Comparison of ENCODE assay signal across 25 cellular contexts in genomic region chr11:36105743-36106581, GRCh38.
DNase-seq lines count a peak whose midpoint lies in the region; ATAC-seq, FAIRE-seq and TF ChIP-seq lines count a peak whose summit lies in the region.
"Had no signal": no experiment of that assay in that cellular context is flagged by ENCODE, and none has a peak within 500 bp of the region (broad histone marks: within the 10 kb centered on the region; RNA-seq: fewer than 3 reads in every experiment).

No MANE protein-coding gene starts in this region.

- no peak for TF ChIP-seq POLR2A in ovary (IDR thresholded peaks at IDR 0.05)

- peak overlapping the region; percentile 23 for H3K27ac Mint-ChIP-seq in astrocyte (ENCODE audit: unreplicated experiment)
- H3K27ac Mint-ChIP-seq: activated CD8-positive, alpha-beta T cell treated with anti-CD3 and anti-CD28 coated beads, Interleukin-2, amount 10 ng/mL, durations not matched to agents 7 days and 5 days; CD14-positive monocyte; natural killer cell; T-helper 17 cell had no signal

- TF ChIP-seq EP300 in ovary (IDR thresholded peaks at IDR 0.05), result no peak

- DNase-seq in Right ventricle myocardium inferior (ENCODE audit: missing footprints), result no peak
- no peak for DNase-seq in left ventricle myocardium inferior
- no peak for DNase-seq in astrocyte (ENCODE audit: low read depth)
- no peak for DNase-seq in right cardiac atrium
- no peak for DNase-seq in ovary
- DNase-seq: ACHN; activated CD8-positive, alpha-beta T cell treated with anti-CD3 and anti-CD28 coated beads, Interleukin-2, amount 10 ng/mL, durations not matched to agents 7 days and 5 days; activated naive CD4-positive, alpha-beta T cell treated with anti-CD3 and anti-CD28 coated beads, Interleukin-2, amount 50 U/mL, for 16 hours; activated T-cell treated with anti-CD3 and anti-CD28 coated beads, Interleukin-2, amount 50 U/mL, for 48 hours; DMS 273 treated with DMSO at 0.1 percent for 48 hours; GF-D8; hippocampal formation; KBM-7; kidney; natural killer cell; NCI-H1048; NCI-H524 treated with DMSO at 0.1 percent for 48 hours; SHP77 treated with DMSO at 0.1 percent for 48 hours; T-helper 17 cell had no signal

- no peaks in the 10 kb centered on the region for H3K9me3 Mint-ChIP-seq in astrocyte (ENCODE audit: unreplicated experiment)
- H3K9me3 Mint-ChIP-seq: natural killer cell had no signal

- H3K27me3 Mint-ChIP-seq in astrocyte (ENCODE audit: low read depth, unreplicated experiment), result no peaks in the 10 kb centered on the region

- H3K4me1 Mint-ChIP-seq in astrocyte (ENCODE audit: low read depth, unreplicated experiment), result peaks cover 43% of the 10 kb centered on the region
- H3K4me1 Mint-ChIP-seq: natural killer cell, T-helper 17 cell had no signal

- ATAC-seq in Right ventricle myocardium inferior, result peak; percentile 54
- peak; percentile 31 to 49 for ATAC-seq in right cardiac atrium
- no peak for ATAC-seq in HG02642 (IDR thresholded peaks at IDR 0.05; ENCODE audit: poor library complexity, unreplicated experiment)
- ATAC-seq in HG03354 (IDR thresholded peaks at IDR 0.05; ENCODE audit: poor library complexity, severe bottlenecking, unreplicated experiment), result no peak
- ATAC-seq: activated CD4-positive, CD25-positive, alpha-beta regulatory T cell treated with anti-CD3 and anti-CD28 coated beads, Interleukin-2, amount 50 U/mL, for 24 hours; activated CD8-positive, alpha-beta T cell treated with anti-CD3 and anti-CD28 coated beads, Interleukin-2, amount 10 ng/mL, durations not matched to agents 7 days and 5 days; natural killer cell; T-helper 17 cell had no signal

- H3K9me3 ChIP-seq in left ventricle myocardium inferior (replicated peaks) (peaks cover 3% of the 10 kb centered on the region), astrocyte (ENCODE audit: insufficient read depth, low read depth, low read length) (no peaks in the 10 kb centered on the region), right cardiac atrium (ENCODE audit: control insufficient read depth, low read length) (peaks cover 2% of the 10 kb centered on the region), ovary (no peaks in the 10 kb centered on the region)

- H3K4me2 ChIP-seq in astrocyte (ENCODE audit: low read length), result no peak overlapping the region

- H3K4me1 ChIP-seq in left ventricle myocardium inferior, result peaks cover 14% of the 10 kb centered on the region
- H3K4me1 ChIP-seq in astrocyte (ENCODE audit: insufficient read depth, low read length), result peaks cover 24% of the 10 kb centered on the region
- peaks cover 5% of the 10 kb centered on the region for H3K4me1 ChIP-seq in right cardiac atrium (ENCODE audit: control insufficient read depth, insufficient read depth, low read length)
- H3K4me1 ChIP-seq in ovary (ENCODE audit: insufficient read depth), result peaks cover 2% of the 10 kb centered on the region

- intact Hi-C loops in Right ventricle myocardium inferior (cut with DNase I) (no loop called here), left ventricle myocardium inferior (cut with micrococcal nuclease) (no loop called here), right cardiac atrium (cut with DNase I) (no loop called here), ovary (cut with DNase I) (no loop called here)

- H3K27ac ChIP-seq in left ventricle myocardium inferior (replicated peaks), result no peak overlapping the region
- H3K27ac ChIP-seq in astrocyte (ENCODE audit: low read depth, low read length), result no peak overlapping the region
- peak overlapping the region; percentile 24 for H3K27ac ChIP-seq in right cardiac atrium (ENCODE audit: low read length)
- peak overlapping the region; percentile 1 for H3K27ac ChIP-seq in temporal lobe (ENCODE audit: low read depth, low read length)
- no peak overlapping the region for H3K27ac ChIP-seq in ovary

- H3K36me3 ChIP-seq in left ventricle myocardium inferior, result no peaks in the 10 kb centered on the region
- no peaks in the 10 kb centered on the region for H3K36me3 ChIP-seq in astrocyte (ENCODE audit: insufficient read depth, low read length)
- H3K36me3 ChIP-seq in ovary, result no peaks in the 10 kb centered on the region

- no peak for FAIRE-seq in astrocyte (lab: Jason Lieb, UNC)
- FAIRE-seq: colon, kidney had no signal

- no peaks in the 10 kb centered on the region for H3K79me2 ChIP-seq in astrocyte (ENCODE audit: insufficient read depth, low read length)

- no peak overlapping the region for H3K4me3 ChIP-seq in left ventricle myocardium inferior
- H3K4me3 ChIP-seq in astrocyte (ENCODE audit: insufficient read depth, low read depth, low read length), result no peak overlapping the region
- H3K4me3 ChIP-seq in right cardiac atrium (ENCODE audit: low read length), result no peak overlapping the region
- no peak overlapping the region for H3K4me3 ChIP-seq in ovary

- peaks cover 70% of the 10 kb centered on the region for H3K27me3 ChIP-seq in left ventricle myocardium inferior (ENCODE audit: low read depth)
- no peaks in the 10 kb centered on the region for H3K27me3 ChIP-seq in astrocyte (ENCODE audit: insufficient read depth, low read length)
- no peaks in the 10 kb centered on the region for H3K27me3 ChIP-seq in right cardiac atrium (ENCODE audit: control insufficient read depth, insufficient read depth)
- H3K27me3 ChIP-seq in ovary, result no peaks in the 10 kb centered on the region

- H4K20me1 ChIP-seq in astrocyte (ENCODE audit: insufficient read depth, low read length), result peaks cover 18% of the 10 kb centered on the region

- peaks cover 8% of the 10 kb centered on the region for H3K36me3 Mint-ChIP-seq in astrocyte (ENCODE audit: low read depth, unreplicated experiment)
- H3K36me3 Mint-ChIP-seq: natural killer cell had no signal

- no peak overlapping the region for H3K9ac ChIP-seq in astrocyte (ENCODE audit: low read length)

- WGBS in right cardiac atrium, result 47% methylated on average over 9 of the region's 9 CpGs
- WGBS in ovary, 3 donors, result 84 to 94% (median 93%) methylated on average over 9 of the region's 9 CpGs

- TF ChIP-seq CTCF in left ventricle myocardium inferior (IDR thresholded peaks at IDR 0.05; ENCODE audit: borderline replicate concordance) (no peak), astrocyte (IDR thresholded peaks at IDR 0.05; ENCODE audit: insufficient read depth, low read depth, low read length) (no peak), ovary (IDR thresholded peaks at IDR 0.05) (no peak)

- no peak overlapping the region for H2AFZ ChIP-seq in astrocyte (ENCODE audit: low read depth, low read length)

- H3K4me3 Mint-ChIP-seq in astrocyte (ENCODE audit: unreplicated experiment), result no peak overlapping the region
- H3K4me3 Mint-ChIP-seq: activated CD8-positive, alpha-beta T cell treated with anti-CD3 and anti-CD28 coated beads, Interleukin-2, amount 10 ng/mL, durations not matched to agents 7 days and 5 days; CD14-positive monocyte; natural killer cell; T-helper 17 cell had no signal

Comparison
In these comparisons a context has a peak if more than half of its experiments do, and no peak if none do; other contexts are left out.
1. H3K27ac ChIP-seq: peak in right cardiac atrium (single experiment) and temporal lobe (single experiment); none in left ventricle myocardium inferior (single experiment), astrocyte (single experiment) and ovary (0 of 2).
2. ATAC-seq: peak in Right ventricle myocardium inferior (single experiment) and right cardiac atrium (2 of 2); none in HG02642 (single experiment) and HG03354 (single experiment).